In the genomic region with DNA sequence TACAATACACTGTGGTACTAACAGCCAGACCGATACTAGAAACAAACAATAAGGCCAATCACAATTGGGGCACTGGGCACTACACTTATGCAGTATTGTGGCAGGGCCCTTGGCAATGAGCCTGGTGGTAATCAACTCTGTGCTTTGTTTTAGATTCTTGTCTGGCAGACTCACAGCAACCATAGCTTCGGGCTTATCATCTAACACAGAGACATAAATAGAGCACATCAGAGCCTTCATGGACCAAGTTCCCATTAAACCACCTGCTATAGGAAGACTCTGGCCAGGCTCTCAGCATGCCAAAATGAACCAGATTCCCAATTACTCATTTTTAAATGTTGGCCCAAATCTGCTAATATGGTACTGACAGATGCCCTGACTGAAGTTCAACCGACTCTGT, we compare ENCODE assay signal across 20 cellular contexts.
A peak's percentile ranks its signal among the peaks of the same experiment; 100 is the strongest.
DNase-seq lines count a peak whose midpoint lies in the region; ATAC-seq and TF ChIP-seq lines count a peak whose summit lies in the region.
"Had no signal": no experiment of that assay in that cellular context is flagged by ENCODE, and none has a peak within 500 bp of the region (broad histone marks: within the 10 kb centered on the region; RNA-seq: fewer than 3 reads in every experiment).

No MANE protein-coding gene starts in this region.

- intact Hi-C loops in head of caudate nucleus (cut with DNase I) = no loop called here

- ATAC-seq in SK-N-SH treated with all-trans-retinoic acid at 6 μM for 48 hours (peak; percentile 55), GM21737 (IDR thresholded peaks at IDR 0.05; ENCODE audit: unreplicated experiment) (no peak), HG02763 (IDR thresholded peaks at IDR 0.05; ENCODE audit: unreplicated experiment) (no peak)
- ATAC-seq: activated T-helper 17 cell treated with anti-CD3 and anti-CD28 coated beads, Interleukin-2, amount 50 U/mL, for 72 hours; lower lobe of right lung; right lobe of liver had no signal

- DNase-seq in NCI-H345 (lab: John Stamatoyannopoulos, UW) = peak; percentile 11
- DNase-seq in NCI-H345 treated with DMSO at 0.1 percent for 48 hours (lab: John Stamatoyannopoulos, UW; ENCODE audit: unreplicated experiment) = no peak
- DNase-seq in head of caudate nucleus = peak in 39 of 42 donors; percentile 15 to 85 (median 54)
- no peak for DNase-seq in iPS-NIHi7 (ENCODE audit: extremely low spot score)
- DNase-seq in activated effector memory CD4-positive, alpha-beta T cell treated with Interleukin-2 at 50 U/mL for 16 hours = no peak
- DNase-seq: activated CD4-positive, alpha-beta T cell treated with anti-CD3 and anti-CD28 coated beads, Interleukin-2, amount 10 ng/mL, durations not matched to agents 24 days and 14 days; activated naive CD8-positive, alpha-beta T cell treated with anti-CD3 and anti-CD28 coated beads for 36 hours; DMS 273 treated with DMSO at 0.1 percent for 48 hours; GDM1; lower lobe of right lung; NCI-H226; ovary; Peyer's patch; right lobe of liver; stimulated activated CD4-positive, alpha-beta T cell treated with anti-CD3 and anti-CD28 coated beads, Interleukin-15, amount 100 ng/mL, for 24 hours; T1000 had no signal

TF ChIP-seq in SK-N-SH treated with all-trans-retinoic acid at 6 μM for 48 hours, 23 proteins besides CTCF, POLR2A, EP300 and RAD21:
- TF ChIP-seq SNAI2 (CRISPR knock-in tag; IDR thresholded peaks at IDR 0.05) = peak; percentile 88; the same call in 1 of the 2 replicates
- TF ChIP-seq OSR1 (CRISPR knock-in tag; IDR thresholded peaks at IDR 0.05) = no peak
- TF ChIP-seq, protein P1, sequence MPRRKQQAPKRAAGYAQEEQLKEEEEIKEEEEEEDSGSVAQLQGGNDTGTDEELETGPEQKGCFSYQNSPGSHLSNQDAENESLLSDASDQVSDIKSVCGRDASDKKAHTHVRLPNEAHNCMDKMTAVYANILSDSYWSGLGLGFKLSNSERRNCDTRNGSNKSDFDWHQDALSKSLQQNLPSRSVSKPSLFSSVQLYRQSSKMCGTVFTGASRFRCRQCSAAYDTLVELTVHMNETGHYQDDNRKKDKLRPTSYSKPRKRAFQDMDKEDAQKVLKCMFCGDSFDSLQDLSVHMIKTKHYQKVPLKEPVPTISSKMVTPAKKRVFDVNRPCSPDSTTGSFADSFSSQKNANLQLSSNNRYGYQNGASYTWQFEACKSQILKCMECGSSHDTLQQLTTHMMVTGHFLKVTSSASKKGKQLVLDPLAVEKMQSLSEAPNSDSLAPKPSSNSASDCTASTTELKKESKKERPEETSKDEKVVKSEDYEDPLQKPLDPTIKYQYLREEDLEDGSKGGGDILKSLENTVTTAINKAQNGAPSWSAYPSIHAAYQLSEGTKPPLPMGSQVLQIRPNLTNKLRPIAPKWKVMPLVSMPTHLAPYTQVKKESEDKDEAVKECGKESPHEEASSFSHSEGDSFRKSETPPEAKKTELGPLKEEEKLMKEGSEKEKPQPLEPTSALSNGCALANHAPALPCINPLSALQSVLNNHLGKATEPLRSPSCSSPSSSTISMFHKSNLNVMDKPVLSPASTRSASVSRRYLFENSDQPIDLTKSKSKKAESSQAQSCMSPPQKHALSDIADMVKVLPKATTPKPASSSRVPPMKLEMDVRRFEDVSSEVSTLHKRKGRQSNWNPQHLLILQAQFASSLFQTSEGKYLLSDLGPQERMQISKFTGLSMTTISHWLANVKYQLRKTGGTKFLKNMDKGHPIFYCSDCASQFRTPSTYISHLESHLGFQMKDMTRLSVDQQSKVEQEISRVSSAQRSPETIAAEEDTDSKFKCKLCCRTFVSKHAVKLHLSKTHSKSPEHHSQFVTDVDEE (CRISPR knock-in tag; IDR thresholded peaks at IDR 0.05) = peak; percentile 74; the same call in 1 of the 2 replicates
- no peak for TF ChIP-seq ZNF8 (CRISPR knock-in tag; IDR thresholded peaks at IDR 0.05)
- TF ChIP-seq ARNTL (CRISPR knock-in tag; IDR thresholded peaks at IDR 0.05; ENCODE audit: borderline replicate concordance, low read depth) = no peak
- TF ChIP-seq, protein P2, sequence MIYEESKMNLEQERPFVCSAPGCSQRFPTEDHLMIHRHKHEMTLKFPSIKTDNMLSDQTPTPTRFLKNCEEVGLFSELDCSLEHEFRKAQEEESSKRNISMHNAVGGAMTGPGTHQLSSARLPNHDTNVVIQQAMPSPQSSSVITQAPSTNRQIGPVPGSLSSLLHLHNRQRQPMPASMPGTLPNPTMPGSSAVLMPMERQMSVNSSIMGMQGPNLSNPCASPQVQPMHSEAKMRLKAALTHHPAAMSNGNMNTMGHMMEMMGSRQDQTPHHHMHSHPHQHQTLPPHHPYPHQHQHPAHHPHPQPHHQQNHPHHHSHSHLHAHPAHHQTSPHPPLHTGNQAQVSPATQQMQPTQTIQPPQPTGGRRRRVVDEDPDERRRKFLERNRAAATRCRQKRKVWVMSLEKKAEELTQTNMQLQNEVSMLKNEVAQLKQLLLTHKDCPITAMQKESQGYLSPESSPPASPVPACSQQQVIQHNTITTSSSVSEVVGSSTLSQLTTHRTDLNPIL (CRISPR knock-in tag; IDR thresholded peaks at IDR 0.05; ENCODE audit: low read depth) = no peak
- TF ChIP-seq, protein P3, sequence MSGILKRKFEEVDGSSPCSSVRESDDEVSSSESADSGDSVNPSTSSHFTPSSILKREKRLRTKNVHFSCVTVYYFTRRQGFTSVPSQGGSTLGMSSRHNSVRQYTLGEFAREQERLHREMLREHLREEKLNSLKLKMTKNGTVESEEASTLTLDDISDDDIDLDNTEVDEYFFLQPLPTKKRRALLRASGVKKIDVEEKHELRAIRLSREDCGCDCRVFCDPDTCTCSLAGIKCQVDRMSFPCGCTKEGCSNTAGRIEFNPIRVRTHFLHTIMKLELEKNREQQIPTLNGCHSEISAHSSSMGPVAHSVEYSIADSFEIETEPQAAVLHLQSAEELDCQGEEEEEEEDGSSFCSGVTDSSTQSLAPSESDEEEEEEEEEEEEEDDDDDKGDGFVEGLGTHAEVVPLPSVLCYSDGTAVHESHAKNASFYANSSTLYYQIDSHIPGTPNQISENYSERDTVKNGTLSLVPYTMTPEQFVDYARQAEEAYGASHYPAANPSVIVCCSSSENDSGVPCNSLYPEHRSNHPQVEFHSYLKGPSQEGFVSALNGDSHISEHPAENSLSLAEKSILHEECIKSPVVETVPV (CRISPR knock-in tag; IDR thresholded peaks at IDR 0.05) = no peak
- TF ChIP-seq ZC3H10 (CRISPR knock-in tag; IDR thresholded peaks at IDR 0.05) = no peak
- TF ChIP-seq ZFP30 (CRISPR knock-in tag; IDR thresholded peaks at IDR 0.05) = no peak
- no peak for TF ChIP-seq ISL1 (CRISPR knock-in tag; IDR thresholded peaks at IDR 0.05)
- no peak for TF ChIP-seq ZNF565 (CRISPR knock-in tag; conservative IDR thresholded peaks at IDR 0.05; ENCODE audit: low read depth)
- TF ChIP-seq, protein P4, sequence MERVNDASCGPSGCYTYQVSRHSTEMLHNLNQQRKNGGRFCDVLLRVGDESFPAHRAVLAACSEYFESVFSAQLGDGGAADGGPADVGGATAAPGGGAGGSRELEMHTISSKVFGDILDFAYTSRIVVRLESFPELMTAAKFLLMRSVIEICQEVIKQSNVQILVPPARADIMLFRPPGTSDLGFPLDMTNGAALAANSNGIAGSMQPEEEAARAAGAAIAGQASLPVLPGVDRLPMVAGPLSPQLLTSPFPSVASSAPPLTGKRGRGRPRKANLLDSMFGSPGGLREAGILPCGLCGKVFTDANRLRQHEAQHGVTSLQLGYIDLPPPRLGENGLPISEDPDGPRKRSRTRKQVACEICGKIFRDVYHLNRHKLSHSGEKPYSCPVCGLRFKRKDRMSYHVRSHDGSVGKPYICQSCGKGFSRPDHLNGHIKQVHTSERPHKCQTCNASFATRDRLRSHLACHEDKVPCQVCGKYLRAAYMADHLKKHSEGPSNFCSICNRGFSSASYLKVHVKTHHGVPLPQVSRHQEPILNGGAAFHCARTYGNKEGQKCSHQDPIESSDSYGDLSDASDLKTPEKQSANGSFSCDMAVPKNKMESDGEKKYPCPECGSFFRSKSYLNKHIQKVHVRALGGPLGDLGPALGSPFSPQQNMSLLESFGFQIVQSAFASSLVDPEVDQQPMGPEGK (CRISPR knock-in tag; IDR thresholded peaks at IDR 0.05; ENCODE audit: borderline replicate concordance) = no peak
- TF ChIP-seq RARB (CRISPR knock-in tag; IDR thresholded peaks at IDR 0.05) = no peak
- TF ChIP-seq PPARA (CRISPR knock-in tag; IDR thresholded peaks at IDR 0.05; ENCODE audit: borderline replicate concordance) = no peak
- 0 out of 2 replicates have a peak, but pooled peaks have one; percentile 43 for TF ChIP-seq GLIS3 (CRISPR knock-in tag; IDR thresholded peaks at IDR 0.05)
- TF ChIP-seq TCF4 (CRISPR knock-in tag; IDR thresholded peaks at IDR 0.05; ENCODE audit: borderline replicate concordance) = peak; percentile 71
- TF ChIP-seq, protein P5, sequence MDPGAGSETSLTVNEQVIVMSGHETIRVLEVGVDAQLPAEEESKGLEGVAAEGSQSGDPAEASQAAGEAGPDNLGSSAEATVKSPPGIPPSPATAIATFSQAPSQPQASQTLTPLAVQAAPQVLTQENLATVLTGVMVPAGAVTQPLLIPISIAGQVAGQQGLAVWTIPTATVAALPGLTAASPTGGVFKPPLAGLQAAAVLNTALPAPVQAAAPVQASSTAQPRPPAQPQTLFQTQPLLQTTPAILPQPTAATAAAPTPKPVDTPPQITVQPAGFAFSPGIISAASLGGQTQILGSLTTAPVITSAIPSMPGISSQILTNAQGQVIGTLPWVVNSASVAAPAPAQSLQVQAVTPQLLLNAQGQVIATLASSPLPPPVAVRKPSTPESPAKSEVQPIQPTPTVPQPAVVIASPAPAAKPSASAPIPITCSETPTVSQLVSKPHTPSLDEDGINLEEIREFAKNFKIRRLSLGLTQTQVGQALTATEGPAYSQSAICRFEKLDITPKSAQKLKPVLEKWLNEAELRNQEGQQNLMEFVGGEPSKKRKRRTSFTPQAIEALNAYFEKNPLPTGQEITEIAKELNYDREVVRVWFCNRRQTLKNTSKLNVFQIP (CRISPR knock-in tag; IDR thresholded peaks at IDR 0.05; ENCODE audit: borderline replicate concordance, low read depth) = no peak
- no peak for TF ChIP-seq BACH2 (CRISPR knock-in tag; IDR thresholded peaks at IDR 0.05; ENCODE audit: borderline replicate concordance)
TF ChIP-seq in SK-N-SH treated with all-trans-retinoic acid at 6 μM for 48 hours: peak in this region for 4.

Comparison
In these comparisons a context has a peak if more than half of its experiments do, and no peak if none do; other contexts are left out.
1. DNase-seq: peak in NCI-H345 (single experiment) and head of caudate nucleus (39 of 42); none in NCI-H345 treated with DMSO at 0.1 percent for 48 hours (single experiment), iPS-NIHi7 (single experiment) and activated effector memory CD4-positive, alpha-beta T cell treated with Interleukin-2 at 50 U/mL for 16 hours (single experiment).